Comparison of ENCODE assay signal across 8 cellular contexts in genomic region chr5:178940569-178941360, GRCh38. TPM values are rescaled to one million over a fixed set of nuclear protein-coding genes. Genes with fewer than 3 reads are reported as not detected.
DNase-seq lines count a peak whose midpoint lies in the region; ATAC-seq, FAIRE-seq and TF ChIP-seq lines count a peak whose summit lies in the region.

Gene ZNF454 (plus strand): TSS chr5:178941198. CDS start chr5:178942792, 1,594 bp downstream.

- TF ChIP-seq CTCF in CD4-positive, alpha-beta T cell (IDR thresholded peaks at IDR 0.05) = no peak

- no peak within 1 kb of the TSS for H3K27ac ChIP-seq in CD4-positive, alpha-beta T cell (ENCODE audit: low read depth, low read length)

- no peak for ATAC-seq in HG03280 (IDR thresholded peaks at IDR 0.05; ENCODE audit: unreplicated experiment)
- ATAC-seq in CD4-positive, alpha-beta T cell (ENCODE audit: poor library complexity) = no peak
- ATAC-seq in HG03175 (IDR thresholded peaks at IDR 0.05; ENCODE audit: unreplicated experiment) = no peak

- peaks cover 44% of the 10 kb centered on the region for H3K9me3 Mint-ChIP-seq in CD4-positive, alpha-beta T cell

- no peak within 1 kb of the TSS for H3K4me3 Mint-ChIP-seq in CD4-positive, alpha-beta T cell

- no peaks in the 10 kb centered on the region for H3K4me1 Mint-ChIP-seq in CD4-positive, alpha-beta T cell (ENCODE audit: low read depth)

- peaks cover 30% of the 10 kb centered on the region for H3K27me3 ChIP-seq in CD4-positive, alpha-beta T cell (ENCODE audit: control insufficient read depth, insufficient read depth, low read length)

- intact Hi-C loops in CD4-positive, alpha-beta T cell (cut with DNase I, micrococcal nuclease) = no loop called here

- POLR2A ChIA-PET in CD4-positive, alpha-beta T cell (lab: Charles Lee) = no interaction called here

- peaks cover 66% of the 10 kb centered on the region for H3K36me3 Mint-ChIP-seq in CD4-positive, alpha-beta T cell (ENCODE audit: low read depth)

- peaks cover 52% of the 10 kb centered on the region for H3K27me3 Mint-ChIP-seq in CD4-positive, alpha-beta T cell

- H3K27ac Mint-ChIP-seq in CD4-positive, alpha-beta T cell = no peak within 1 kb of the TSS

- no peak for FAIRE-seq in frontal cortex (lab: Jason Lieb, UNC)

- peak; percentile 94 for DNase-seq in AG20443 (ENCODE audit: low spot score)
- DNase-seq in SK-N-DZ (ENCODE audit: low spot score) = peak; percentile 95
- DNase-seq in frontal cortex (ENCODE audit: low spot score in 2 of 2) = peak; percentile 94 to 98
- DNase-seq in non-pigmented ciliary epithelial cell (ENCODE audit: low read depth) = peak; percentile 83
- no peak for DNase-seq in COLO829 (ENCODE audit: low spot score)
- no peak for DNase-seq in CD4-positive, alpha-beta T cell

- CTCF ChIA-PET in CD4-positive, alpha-beta T cell (lab: Charles Lee) = no interaction called here

- peaks cover 77% of the 10 kb centered on the region for H3K9me3 ChIP-seq in CD4-positive, alpha-beta T cell (ENCODE audit: control insufficient read depth, low read length)

RNA-seq across cellular contexts. Expression of gene ZNF454, which starts in this region (rescaled TPM):
- polyA plus RNA-seq in SK-N-DZ (2014; cell fraction: cytosol; rRNA removed) = 4.1 and 4.9 TPM in 2 replicates
- 3.0 and 7.5 TPM in 2 replicates for polyA plus RNA-seq in SK-N-DZ (2014; cell fraction: nucleus; rRNA removed)
- 9.0 TPM for total RNA-seq in frontal cortex
- not detected for total RNA-seq in CD4-positive, alpha-beta T cell

Comparison
In these comparisons a context has a peak if more than half of its experiments do, and no peak if none do; other contexts are left out.
1. DNase-seq: peak in AG20443 (single experiment), SK-N-DZ (single experiment), frontal cortex (2 of 2) and non-pigmented ciliary epithelial cell (single experiment); none in COLO829 (single experiment) and CD4-positive, alpha-beta T cell (0 of 10).